ENCODE assay signal across 15 cellular contexts in the genomic region with DNA sequence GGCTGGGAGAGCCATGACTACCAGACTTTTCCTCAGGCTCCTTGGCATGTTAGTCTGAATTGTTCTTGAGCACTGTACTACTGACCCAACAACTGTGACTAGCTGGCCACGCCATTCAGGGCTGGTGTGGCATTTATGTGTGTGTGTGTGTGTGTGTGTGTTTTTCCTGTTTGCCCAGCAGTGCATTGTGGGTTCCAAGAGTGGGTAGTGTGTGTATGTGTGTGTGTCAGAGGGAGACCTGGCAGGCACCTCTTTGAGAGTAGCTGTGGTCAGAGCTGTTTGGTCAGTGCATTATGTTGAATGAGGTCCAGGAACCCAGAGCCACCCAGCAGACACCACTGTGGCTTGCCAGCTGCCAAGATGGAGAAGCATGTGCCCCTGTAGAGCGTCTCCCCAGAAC. TPM values are rescaled to one million over a fixed set of nuclear protein-coding genes. Genes with fewer than 3 reads are reported as not detected.
DNase-seq lines count a peak whose midpoint lies in the region; ATAC-seq and TF ChIP-seq lines count a peak whose summit lies in the region.
"Had no signal": no experiment of that assay in that cellular context is flagged by ENCODE, and none has a peak within 500 bp of the region (broad histone marks: within the 10 kb centered on the region; RNA-seq: fewer than 3 reads in every experiment).

No MANE protein-coding gene starts in this region.

- no peak overlapping the region for H2AFZ ChIP-seq in PC-9

- no peak for ATAC-seq in activated CD4-positive, alpha-beta T cell treated with anti-CD3 and anti-CD28 coated beads for 36 hours
- no peak for ATAC-seq in GM19467 (IDR thresholded peaks at IDR 0.05; ENCODE audit: unreplicated experiment)
- ATAC-seq in HG02973 (IDR thresholded peaks at IDR 0.05; ENCODE audit: unreplicated experiment): no peak

- no peaks in the 10 kb centered on the region for H4K20me1 ChIP-seq in PC-9 (ENCODE audit: insufficient read depth)

- no peak overlapping the region for H3K4me3 ChIP-seq in PC-9
- H3K4me3 ChIP-seq: pancreas, vagina had no signal

- H3K9me3 Mint-ChIP-seq in activated CD4-positive, alpha-beta T cell treated with anti-CD3 and anti-CD28 coated beads for 36 hours (ENCODE audit: low read depth): no peaks in the 10 kb centered on the region
- no peaks in the 10 kb centered on the region for H3K9me3 Mint-ChIP-seq in dendritic cell treated with granulocyte-macrophage colony-stimulating factor and Interleukin-4, amounts not matched to agents 40 ng/mL and 50 ng/mL, for 4 days
- H3K9me3 Mint-ChIP-seq: central memory CD8-positive, alpha-beta T cell; natural killer cell treated with Interleukin-12 subunit alpha and Interleukin-12 subunit beta and Interleukin-15 and Interleukin-18, amount 100 ng/mL, for 72 hours had no signal

- H3F3A ChIP-seq in PC-9 (ENCODE audit: insufficient read depth, low read depth): peaks cover 21% of the 10 kb centered on the region; the same call in 1 of the 2 replicates

- no peak overlapping the region for H3K4me3 Mint-ChIP-seq in activated CD4-positive, alpha-beta T cell treated with anti-CD3 and anti-CD28 coated beads for 36 hours
- no peak overlapping the region for H3K4me3 Mint-ChIP-seq in dendritic cell treated with granulocyte-macrophage colony-stimulating factor and Interleukin-4, amounts not matched to agents 40 ng/mL and 50 ng/mL, for 4 days
- H3K4me3 Mint-ChIP-seq: central memory CD8-positive, alpha-beta T cell; natural killer cell treated with Interleukin-12 subunit alpha and Interleukin-12 subunit beta and Interleukin-15 and Interleukin-18, amount 100 ng/mL, for 72 hours had no signal

- intact Hi-C loops in activated CD4-positive, alpha-beta T cell treated with anti-CD3 and anti-CD28 coated beads for 36 hours (cut with DNase I, micrococcal nuclease): no loop called here
- intact Hi-C loops in PC-9 (cut with micrococcal nuclease; ENCODE audit: unreplicated experiment): no loop called here
- intact Hi-C loops in dendritic cell treated with granulocyte-macrophage colony-stimulating factor and Interleukin-4, amounts not matched to agents 40 ng/mL and 50 ng/mL, for 4 days (cut with micrococcal nuclease): loop anchor here (2.0 kb wide), 1 partner anchor 118 kb away; no protein-coding TSS in a partner anchor

- H3K4me1 Mint-ChIP-seq in activated CD4-positive, alpha-beta T cell treated with anti-CD3 and anti-CD28 coated beads for 36 hours: peaks cover 10% of the 10 kb centered on the region
- peaks cover 20% of the 10 kb centered on the region for H3K4me1 Mint-ChIP-seq in dendritic cell treated with granulocyte-macrophage colony-stimulating factor and Interleukin-4, amounts not matched to agents 40 ng/mL and 50 ng/mL, for 4 days (ENCODE audit: low read depth)

- H3K27ac ChIP-seq in PC-9: 0 out of 2 replicates have a peak overlapping the region, but pooled peaks have one; percentile 24
- no peak overlapping the region for H3K27ac ChIP-seq in substantia nigra (ENCODE audit: low read depth, low read length, poor library complexity, severe bottlenecking)
- H3K27ac ChIP-seq: HL-60, pancreas, vagina had no signal

- CTCF ChIA-PET in activated CD4-positive, alpha-beta T cell treated with anti-CD3 and anti-CD28 coated beads for 36 hours (lab: Charles Lee): interaction anchor here (0.7 to 5.0 kb wide), 7 partner anchors 11 to 119 kb away, joined by 3 to 17 read pairs (median 5); a partner anchor contains a TSS
- CTCF ChIA-PET in PC-9 (lab: Charles Lee): interaction anchor here (0.9 kb wide), 1 partner anchor 119 kb away, joined by 3 read pairs; no protein-coding TSS in a partner anchor

- peak overlapping the region; percentile 13 for H3K27ac Mint-ChIP-seq in activated CD4-positive, alpha-beta T cell treated with anti-CD3 and anti-CD28 coated beads for 36 hours
- H3K27ac Mint-ChIP-seq in dendritic cell treated with granulocyte-macrophage colony-stimulating factor and Interleukin-4, amounts not matched to agents 40 ng/mL and 50 ng/mL, for 4 days: peak overlapping the region; percentile 78
- H3K27ac Mint-ChIP-seq: natural killer cell treated with Interleukin-12 subunit alpha and Interleukin-12 subunit beta and Interleukin-15 and Interleukin-18, amount 100 ng/mL, for 72 hours had no signal

- no peaks in the 10 kb centered on the region for H3K27me3 ChIP-seq in PC-9 (ENCODE audit: insufficient read depth, low read depth)
- H3K27me3 ChIP-seq: BE2C, pancreas, vagina had no signal

- 0 out of 2 replicates have a peak, but pooled peaks cover 8% of the 10 kb centered on the region for H3K4me1 ChIP-seq in PC-9 (replicated peaks; ENCODE audit: insufficient read depth)
- H3K4me1 ChIP-seq: pancreas, vagina had no signal

- H3K27me3 Mint-ChIP-seq in activated CD4-positive, alpha-beta T cell treated with anti-CD3 and anti-CD28 coated beads for 36 hours: no peaks in the 10 kb centered on the region
- H3K27me3 Mint-ChIP-seq in dendritic cell treated with granulocyte-macrophage colony-stimulating factor and Interleukin-4, amounts not matched to agents 40 ng/mL and 50 ng/mL, for 4 days: no peaks in the 10 kb centered on the region
- H3K27me3 Mint-ChIP-seq: central memory CD8-positive, alpha-beta T cell; natural killer cell treated with Interleukin-12 subunit alpha and Interleukin-12 subunit beta and Interleukin-15 and Interleukin-18, amount 100 ng/mL, for 72 hours had no signal

- BruUV-seq in PC-9 (replicated peaks; lab: Mats Ljungman, UMichigan): no TSS peak

- POLR2A ChIA-PET in activated CD4-positive, alpha-beta T cell treated with anti-CD3 and anti-CD28 coated beads for 36 hours (lab: Charles Lee): no interaction called here
- POLR2A ChIA-PET in PC-9 (lab: Charles Lee; ENCODE audit: unreplicated experiment): interaction anchor here (0.6 kb wide), 1 partner anchor 262 kb away, joined by 4 read pairs; no protein-coding TSS in a partner anchor

- H3K9me3 ChIP-seq in PC-9 (ENCODE audit: insufficient read depth, low read depth): no peaks in the 10 kb centered on the region
- H3K9me3 ChIP-seq: BE2C, pancreas, vagina had no signal

- H3K36me3 Mint-ChIP-seq in activated CD4-positive, alpha-beta T cell treated with anti-CD3 and anti-CD28 coated beads for 36 hours (ENCODE audit: low read depth): peaks cover 48% of the 10 kb centered on the region
- H3K36me3 Mint-ChIP-seq in dendritic cell treated with granulocyte-macrophage colony-stimulating factor and Interleukin-4, amounts not matched to agents 40 ng/mL and 50 ng/mL, for 4 days (ENCODE audit: low read depth): peaks cover 100% of the 10 kb centered on the region

- peaks cover 27% of the 10 kb centered on the region for H3K36me3 ChIP-seq in PC-9 (ENCODE audit: low read depth)

- no peaks in the 10 kb centered on the region for H3K9me2 ChIP-seq in PC-9 (ENCODE audit: insufficient read depth)

- DNase-seq in activated CD4-positive, alpha-beta T cell treated with anti-CD3 and anti-CD28 coated beads for 36 hours: no peak
- DNase-seq in activated CD4-positive, alpha-beta T cell treated with anti-CD3 and anti-CD28 coated beads for 48 hours: no peak
- no peak for DNase-seq in PC-9
- DNase-seq in renal cortical epithelial cell (ENCODE audit: low read depth): peak; percentile 57
- no peak for DNase-seq in substantia nigra (lab: John Stamatoyannopoulos, UW)
- DNase-seq: activated gamma-delta T cell had no signal

- no peak for TF ChIP-seq CTCF in PC-9 (conservative IDR thresholded peaks at IDR 0.05)

- no peaks in the 10 kb centered on the region for H3K79me2 ChIP-seq in PC-9 (ENCODE audit: low read depth)

- H3K4me2 ChIP-seq in PC-9: no peak overlapping the region

RNA-seq across cellular contexts. Expression of a gene that starts 9.1 kb away (rescaled TPM):
- 10 to 100 TPM; 40.1 to 47.6 TPM for total RNA-seq in activated CD4-positive, alpha-beta T cell treated with anti-CD3 and anti-CD28 coated beads for 36 hours
- total RNA-seq in PC-9 (2021) (128 and 164 TPM in 2 replicates), renal cortical epithelial cell (59.2 and 77.8 TPM in 2 replicates)
